Comparison of ENCODE assay signal across 10 cellular contexts in the genomic region with DNA sequence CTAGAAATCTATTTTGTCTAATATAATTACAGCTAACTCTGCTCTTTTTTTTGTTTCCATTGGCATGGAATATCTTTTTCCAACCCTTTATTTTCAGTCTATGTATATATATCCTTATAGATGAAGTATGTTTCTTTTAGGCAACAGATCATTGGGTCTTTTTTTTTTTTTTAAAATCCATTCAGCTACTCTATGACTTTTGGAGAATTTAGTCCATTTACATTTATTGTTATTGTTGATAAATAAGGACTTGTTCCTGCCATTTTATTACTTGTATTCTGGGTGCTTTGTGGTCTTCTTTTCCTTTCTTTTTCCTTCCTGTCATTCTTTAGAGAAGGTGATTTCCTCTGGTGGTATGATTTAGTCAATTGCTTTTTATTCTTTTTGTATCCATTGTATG.
"Had no signal": no experiment of that assay in that cellular context is flagged by ENCODE, and none has a peak within 500 bp of the region (broad histone marks: within the 10 kb centered on the region; RNA-seq: fewer than 3 reads in every experiment).

No MANE protein-coding gene starts in this region.

- H3K36me3 ChIP-seq: HAP-1 had no signal

- H3K4me3 ChIP-seq: GM23248, GM23338, HAP-1 had no signal

- H2AFZ ChIP-seq: GM23248, GM23338 had no signal

- H3K27ac ChIP-seq: GM23248 had no signal

- FAIRE-seq: H54 had no signal

- ATAC-seq: GM23338, HCT116 had no signal

- H3K4me1 ChIP-seq: HAP-1 had no signal

- H3K9ac ChIP-seq: GM23248 had no signal

- DNase-seq: GM23248, GOT3, H7, H9, HCEC 1CT, HFFc6 had no signal

- H3K4me2 ChIP-seq: GM23338 had no signal
